Comparison of ENCODE assay signal across 1 cellular context in the genomic region with DNA sequence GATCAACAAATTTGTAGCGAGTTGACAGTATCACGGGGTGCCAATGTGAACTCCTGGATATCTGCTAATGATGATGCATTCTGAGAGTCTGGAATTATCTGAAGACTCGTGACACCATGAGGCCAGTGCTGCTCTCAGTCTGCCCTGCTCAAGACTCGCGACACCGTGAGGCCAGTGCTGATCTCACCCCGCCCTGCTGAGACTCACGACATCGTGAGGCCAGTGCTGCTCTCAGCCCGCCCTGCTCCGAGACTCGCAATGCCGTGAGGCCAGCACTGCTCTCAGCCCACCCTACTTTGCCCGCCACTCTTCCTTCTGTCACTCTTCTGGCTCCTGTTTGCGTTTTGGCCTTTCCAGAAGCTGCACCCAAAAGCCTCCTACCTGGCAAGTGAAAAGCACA.
TF ChIP-seq lines count a peak whose summit lies in the region.

No MANE protein-coding gene starts in this region.

TF ChIP-seq in K562, 482 proteins besides CTCF, POLR2A, EP300 and RAD21 (continued from another document):
- TF ChIP-seq, protein P1, sequence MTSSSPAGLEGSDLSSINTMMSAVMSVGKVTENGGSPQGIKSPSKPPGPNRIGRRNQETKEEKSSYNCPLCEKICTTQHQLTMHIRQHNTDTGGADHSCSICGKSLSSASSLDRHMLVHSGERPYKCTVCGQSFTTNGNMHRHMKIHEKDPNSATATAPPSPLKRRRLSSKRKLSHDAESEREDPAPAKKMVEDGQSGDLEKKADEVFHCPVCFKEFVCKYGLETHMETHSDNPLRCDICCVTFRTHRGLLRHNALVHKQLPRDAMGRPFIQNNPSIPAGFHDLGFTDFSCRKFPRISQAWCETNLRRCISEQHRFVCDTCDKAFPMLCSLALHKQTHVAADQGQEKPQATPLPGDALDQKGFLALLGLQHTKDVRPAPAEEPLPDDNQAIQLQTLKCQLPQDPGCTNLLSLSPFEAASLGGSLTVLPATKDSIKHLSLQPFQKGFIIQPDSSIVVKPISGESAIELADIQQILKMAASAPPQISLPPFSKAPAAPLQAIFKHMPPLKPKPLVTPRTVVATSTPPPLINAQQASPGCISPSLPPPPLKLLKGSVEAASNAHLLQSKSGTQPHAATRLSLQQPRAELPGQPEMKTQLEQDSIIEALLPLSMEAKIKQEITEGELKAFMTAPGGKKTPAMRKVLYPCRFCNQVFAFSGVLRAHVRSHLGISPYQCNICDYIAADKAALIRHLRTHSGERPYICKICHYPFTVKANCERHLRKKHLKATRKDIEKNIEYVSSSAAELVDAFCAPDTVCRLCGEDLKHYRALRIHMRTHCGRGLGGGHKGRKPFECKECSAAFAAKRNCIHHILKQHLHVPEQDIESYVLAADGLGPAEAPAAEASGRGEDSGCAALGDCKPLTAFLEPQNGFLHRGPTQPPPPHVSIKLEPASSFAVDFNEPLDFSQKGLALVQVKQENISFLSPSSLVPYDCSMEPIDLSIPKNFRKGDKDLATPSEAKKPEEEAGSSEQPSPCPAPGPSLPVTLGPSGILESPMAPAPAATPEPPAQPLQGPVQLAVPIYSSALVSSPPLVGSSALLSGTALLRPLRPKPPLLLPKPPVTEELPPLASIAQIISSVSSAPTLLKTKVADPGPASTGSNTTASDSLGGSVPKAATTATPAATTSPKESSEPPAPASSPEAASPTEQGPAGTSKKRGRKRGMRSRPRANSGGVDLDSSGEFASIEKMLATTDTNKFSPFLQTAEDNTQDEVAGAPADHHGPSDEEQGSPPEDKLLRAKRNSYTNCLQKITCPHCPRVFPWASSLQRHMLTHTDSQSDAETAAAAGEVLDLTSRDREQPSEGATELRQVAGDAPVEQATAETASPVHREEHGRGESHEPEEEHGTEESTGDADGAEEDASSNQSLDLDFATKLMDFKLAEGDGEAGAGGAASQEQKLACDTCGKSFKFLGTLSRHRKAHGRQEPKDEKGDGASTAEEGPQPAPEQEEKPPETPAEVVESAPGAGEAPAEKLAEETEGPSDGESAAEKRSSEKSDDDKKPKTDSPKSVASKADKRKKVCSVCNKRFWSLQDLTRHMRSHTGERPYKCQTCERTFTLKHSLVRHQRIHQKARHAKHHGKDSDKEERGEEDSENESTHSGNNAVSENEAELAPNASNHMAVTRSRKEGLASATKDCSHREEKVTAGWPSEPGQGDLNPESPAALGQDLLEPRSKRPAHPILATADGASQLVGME (CRISPR knock-in tag; IDR thresholded peaks at IDR 0.05) = no peak
- TF ChIP-seq HNRNPH1 (optimal IDR thresholded peaks at IDR 0.05; ENCODE audit: low read depth, low read length) (no peak), ZNF311 (CRISPR knock-in tag; IDR thresholded peaks at IDR 0.05) (no peak), RFX7 (CRISPR knock-in tag; IDR thresholded peaks at IDR 0.05) (no peak), SUPT5H (IDR thresholded peaks at IDR 0.05) (no peak), ESRRB (CRISPR knock-in tag; IDR thresholded peaks at IDR 0.05; ENCODE audit: borderline replicate concordance) (no peak), IFI16 (CRISPR knock-in tag; IDR thresholded peaks at IDR 0.05) (no peak), ZNF699 (CRISPR knock-in tag; IDR thresholded peaks at IDR 0.05; ENCODE audit: insufficient replicate concordance) (no peak), C11orf30 (IDR thresholded peaks at IDR 0.05; ENCODE audit: low read depth) (no peak), ZFPM2 (CRISPR knock-in tag; IDR thresholded peaks at IDR 0.05) (no peak), POLR3G (IDR thresholded peaks at IDR 0.05; ENCODE audit: extremely low read depth, insufficient read length, insufficient replicate concordance) (no peak)
- TF ChIP-seq, protein P2, sequence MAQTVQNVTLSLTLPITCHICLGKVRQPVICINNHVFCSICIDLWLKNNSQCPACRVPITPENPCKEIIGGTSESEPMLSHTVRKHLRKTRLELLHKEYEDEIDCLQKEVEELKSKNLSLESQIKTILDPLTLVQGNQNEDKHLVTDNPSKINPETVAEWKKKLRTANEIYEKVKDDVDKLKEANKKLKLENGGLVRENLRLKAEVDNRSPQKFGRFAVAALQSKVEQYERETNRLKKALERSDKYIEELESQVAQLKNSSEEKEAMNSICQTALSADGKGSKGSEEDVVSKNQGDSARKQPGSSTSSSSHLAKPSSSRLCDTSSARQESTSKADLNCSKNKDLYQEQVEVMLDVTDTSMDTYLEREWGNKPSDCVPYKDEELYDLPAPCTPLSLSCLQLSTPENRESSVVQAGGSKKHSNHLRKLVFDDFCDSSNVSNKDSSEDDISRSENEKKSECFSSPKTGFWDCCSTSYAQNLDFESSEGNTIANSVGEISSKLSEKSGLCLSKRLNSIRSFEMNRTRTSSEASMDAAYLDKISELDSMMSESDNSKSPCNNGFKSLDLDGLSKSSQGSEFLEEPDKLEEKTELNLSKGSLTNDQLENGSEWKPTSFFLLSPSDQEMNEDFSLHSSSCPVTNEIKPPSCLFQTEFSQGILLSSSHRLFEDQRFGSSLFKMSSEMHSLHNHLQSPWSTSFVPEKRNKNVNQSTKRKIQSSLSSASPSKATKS (CRISPR knock-in tag; IDR thresholded peaks at IDR 0.05) = no peak
